Comparison of ENCODE assay signal across 14 cellular contexts in genomic region chr7:75688200-75689136, GRCh38. TPM values are rescaled to one million over a fixed set of nuclear protein-coding genes. Genes with fewer than 3 reads are reported as not detected.
DNase-seq lines count a peak whose midpoint lies in the region; ATAC-seq, FAIRE-seq and TF ChIP-seq lines count a peak whose summit lies in the region.
"Had no signal": no experiment of that assay in that cellular context is flagged by ENCODE, and none has a peak within 500 bp of the region (broad histone marks: within the 10 kb centered on the region; RNA-seq: fewer than 3 reads in every experiment).

No MANE protein-coding gene starts in this region.

- BruUV-seq in A673 (replicated peaks; lab: Mats Ljungman, UMichigan) = no TSS peak
- no TSS peak for BruUV-seq in GM12878 (replicated peaks; lab: Mats Ljungman, UMichigan)

- TF ChIP-seq CTCF in A673 (conservative IDR thresholded peaks at IDR 0.05; ENCODE audit: low read depth, low read length) = no peak
- no peak for TF ChIP-seq CTCF in NB4 (IDR thresholded peaks at IDR 0.05; ENCODE audit: low read depth, low read length)
- no peak for TF ChIP-seq CTCF in GM12878 (IDR thresholded peaks at IDR 0.05 in 2 of 3, conservative IDR thresholded peaks at IDR 0.05 in 1 of 3; ENCODE audit: control insufficient read depth in 2 of 3, extremely low read depth in 1 of 3, insufficient read depth in 1 of 3, low read depth in 3 of 3, low read length in 3 of 3)
- TF ChIP-seq CTCF in CD4-positive, alpha-beta T cell (IDR thresholded peaks at IDR 0.05) = no peak

- no peak overlapping the region for H3K27ac Mint-ChIP-seq in CD4-positive, alpha-beta T cell
- H3K27ac Mint-ChIP-seq: activated CD4-positive, alpha-beta T cell treated with anti-CD3 and anti-CD28 coated beads, Interleukin-2, amount 10 ng/mL, durations not matched to agents 7 days and 5 days had no signal

- RAD21 ChIA-PET in GM12878 (lab: Charles Lee; ENCODE audit: unreplicated experiment) = interaction anchor here (1.3 kb wide), 1 partner anchor 74 kb away, joined by 5 read pairs; no protein-coding TSS in a partner anchor

- SMC1A ChIA-PET in GM12878 (lab: Charles Lee; ENCODE audit: uncharacterized antibody, unreplicated experiment) = interaction anchor here (1.1 kb wide), 1 partner anchor 53 kb away, joined by 3 read pairs; no protein-coding TSS in a partner anchor

- DNase-seq in A673 (ENCODE audit: low spot score) (peak; percentile 61), NB4 (ENCODE audit: low read depth) (peak; percentile 88), GM12878 (ENCODE audit: low read depth, low spot score) (no peak), middle frontal gyrus (ENCODE audit: extremely low spot score, low spot score) (peak; percentile 69)
- no peak for DNase-seq in CD4-positive, alpha-beta T cell
- DNase-seq: activated CD4-positive, alpha-beta T cell treated with anti-CD3 and anti-CD28 coated beads, Interleukin-2, amount 10 ng/mL, durations not matched to agents 7 days and 5 days; HCEC 1CT had no signal

- in situ Hi-C loops in GM12878 (cut with MboI) = no loop called here

- TF ChIP-seq RAD21 in GM12878 (IDR thresholded peaks at IDR 0.05; ENCODE audit: insufficient read depth, low read depth, low read length) = no peak

- FAIRE-seq in GM12878 (lab: Jason Lieb, UNC) = no peak
- FAIRE-seq: HTR-8/SVneo had no signal

- WGBS in GM12878 (ENCODE audit: insufficient coverage, insufficient replicate concordance, low lambda C conversion rate, missing lambda C conversion rate) = 25% methylated on average over 37 of the region's 37 CpGs

- no peaks in the 10 kb centered on the region for H4K20me1 ChIP-seq in GM12878 (ENCODE audit: control insufficient read depth, insufficient read depth)

- peak overlapping the region; percentile 63 for H2AFZ ChIP-seq in GM12878 (ENCODE audit: control insufficient read depth, low read depth, low read length)

- CTCF ChIA-PET in A673 (lab: Charles Lee) = no interaction called here
- CTCF ChIA-PET in GM12878 (lab: Yijun Ruan, JAX) = no interaction called here
- CTCF ChIA-PET in CD4-positive, alpha-beta T cell (lab: Charles Lee) = no interaction called here

- H3K36me3 ChIP-seq in A673 (ENCODE audit: insufficient read depth, low read length, poor library complexity, severe bottlenecking) = no peaks in the 10 kb centered on the region
- no peaks in the 10 kb centered on the region for H3K36me3 ChIP-seq in GM12878 (ENCODE audit: control insufficient read depth in 2 of 2, insufficient read depth in 2 of 2, low read length in 1 of 2)
- H3K36me3 ChIP-seq: ascending aorta, neutrophil had no signal

- no peaks in the 10 kb centered on the region for H3K9me3 Mint-ChIP-seq in CD4-positive, alpha-beta T cell
- H3K9me3 Mint-ChIP-seq: activated CD4-positive, alpha-beta T cell treated with anti-CD3 and anti-CD28 coated beads, Interleukin-2, amount 10 ng/mL, durations not matched to agents 7 days and 5 days had no signal

- H3K4me3 Mint-ChIP-seq in CD4-positive, alpha-beta T cell = no peak overlapping the region
- H3K4me3 Mint-ChIP-seq: activated CD4-positive, alpha-beta T cell treated with anti-CD3 and anti-CD28 coated beads, Interleukin-2, amount 10 ng/mL, durations not matched to agents 7 days and 5 days had no signal

- POLR2A ChIA-PET in A673 (lab: Charles Lee; ENCODE audit: low non-redundant PET) = no interaction called here
- POLR2A ChIA-PET in GM12878 (lab: Charles Lee) = no interaction called here
- POLR2A ChIA-PET in CD4-positive, alpha-beta T cell (lab: Charles Lee) = no interaction called here

- H3K4me1 Mint-ChIP-seq in CD4-positive, alpha-beta T cell (ENCODE audit: low read depth) = no peaks in the 10 kb centered on the region
- H3K4me1 Mint-ChIP-seq: activated CD4-positive, alpha-beta T cell treated with anti-CD3 and anti-CD28 coated beads, Interleukin-2, amount 10 ng/mL, durations not matched to agents 7 days and 5 days had no signal

- H3K9ac ChIP-seq in GM12878 (ENCODE audit: control insufficient read depth, insufficient read depth, low read length) = no peak overlapping the region

- intact Hi-C loops in A673 (cut with micrococcal nuclease; ENCODE audit: unreplicated experiment) = no loop called here
- intact Hi-C loops in GM12878 (cut with micrococcal nuclease; ENCODE audit: unreplicated experiment) = no loop called here
- intact Hi-C loops in CD4-positive, alpha-beta T cell (cut with DNase I, micrococcal nuclease) = no loop called here

- TF ChIP-seq EP300 in GM12878 (IDR thresholded peaks at IDR 0.05; ENCODE audit: borderline replicate concordance in 1 of 2, control insufficient read depth in 1 of 2, low read depth in 2 of 2, low read length in 2 of 2) = no peak

- no peaks in the 10 kb centered on the region for H3K27me3 ChIP-seq in A673 (replicated peaks; ENCODE audit: insufficient read depth, low read depth, low read length, poor library complexity)
- H3K27me3 ChIP-seq in GM12878 (replicated peaks in 1 of 2; ENCODE audit: control insufficient read depth in 2 of 2, insufficient read depth in 2 of 2, low read length in 1 of 2) = no peaks in the 10 kb centered on the region
- H3K27me3 ChIP-seq in CD4-positive, alpha-beta T cell (ENCODE audit: control insufficient read depth, insufficient read depth, low read length) = peaks cover 5% of the 10 kb centered on the region
- H3K27me3 ChIP-seq: ascending aorta had no signal

- TF ChIP-seq POLR2A in NB4 (IDR thresholded peaks at IDR 0.05; ENCODE audit: extremely low read depth, insufficient read length) = no peak
- TF ChIP-seq POLR2A in GM12878 (IDR thresholded peaks at IDR 0.05; ENCODE audit: low read depth, low read length) = no peak

- H3K4me2 ChIP-seq in GM12878 (ENCODE audit: control insufficient read depth, insufficient read depth) = peak overlapping the region; percentile 33; the same call in 1 of the 2 replicates

- H3K4me1 ChIP-seq in A673 (ENCODE audit: insufficient read depth, low read length, poor library complexity, severe bottlenecking) (peaks cover 8% of the 10 kb centered on the region), GM12878 (ENCODE audit: control insufficient read depth, insufficient read depth, low read length) (peaks cover 14% of the 10 kb centered on the region)
- H3K4me1 ChIP-seq: ascending aorta had no signal

- H3K4me3 ChIP-seq in A673 (ENCODE audit: low read depth, low read length, poor library complexity, severe bottlenecking) (no peak overlapping the region), NB4 (ENCODE audit: low read depth, low read length) (no peak overlapping the region), GM12878 (no peak overlapping the region)
- H3K4me3 ChIP-seq: ascending aorta had no signal

- H3K9me3 ChIP-seq in A673 (ENCODE audit: low read depth, low read length, poor library complexity, severe bottlenecking) = no peaks in the 10 kb centered on the region
- H3K9me3 ChIP-seq in GM12878 (replicated peaks; ENCODE audit: control insufficient read depth, insufficient read depth, low read length) = no peaks in the 10 kb centered on the region
- H3K9me3 ChIP-seq in CD4-positive, alpha-beta T cell (ENCODE audit: control insufficient read depth, low read length) = no peaks in the 10 kb centered on the region
- H3K9me3 ChIP-seq: ascending aorta, neutrophil had no signal

- no peaks in the 10 kb centered on the region for H3K79me2 ChIP-seq in GM12878 (ENCODE audit: control insufficient read depth, insufficient read depth, low read length)

- ATAC-seq in GM12878 (peak; percentile 37; the same call in 2 of the 3 replicates), GM21381 (IDR thresholded peaks at IDR 0.05; ENCODE audit: unreplicated experiment) (no peak), HG03460 (IDR thresholded peaks at IDR 0.05; ENCODE audit: unreplicated experiment) (no peak), HG02610 (IDR thresholded peaks at IDR 0.05; ENCODE audit: unreplicated experiment) (no peak)
- no peak for ATAC-seq in CD4-positive, alpha-beta T cell (ENCODE audit: poor library complexity)
- ATAC-seq: Panc1 had no signal

- H3K27ac ChIP-seq in A673 (ENCODE audit: low read depth, low read length, poor library complexity, severe bottlenecking) (no peak overlapping the region), GM12878 (ENCODE audit: control insufficient read depth, insufficient read depth) (no peak overlapping the region)
- no peak overlapping the region for H3K27ac ChIP-seq in CD4-positive, alpha-beta T cell (ENCODE audit: low read depth, low read length)
- H3K27ac ChIP-seq: ascending aorta, neutrophil had no signal

- no peaks in the 10 kb centered on the region for H3K36me3 Mint-ChIP-seq in CD4-positive, alpha-beta T cell (ENCODE audit: low read depth)

- peaks cover 9% of the 10 kb centered on the region for H3K27me3 Mint-ChIP-seq in CD4-positive, alpha-beta T cell

TF ChIP-seq in GM12878, 131 proteins besides CTCF, POLR2A, EP300 and RAD21:
- TF ChIP-seq BCL11A (IDR thresholded peaks at IDR 0.05; ENCODE audit: low read depth, low read length) (no peak), MEF2B (IDR thresholded peaks at IDR 0.05; ENCODE audit: partially characterized antibody, poor library complexity, severe bottlenecking) (peak; percentile 39)

RNA-seq across cellular contexts. Expression of gene HIP1, which starts 50.3 kb away (rescaled TPM):
- total RNA-seq in A673 (2021) = 25.0 and 31.4 TPM in 2 replicates
- 7.2 and 8.1 TPM in 2 replicates for total RNA-seq in GM12878 (2013; cell fraction: nucleolus; rRNA removed)
- total RNA-seq in GM12878 (2014; rRNA removed) = 4.0 and 5.0 TPM in 2 replicates
- 3.9 and 4.2 TPM in 2 replicates for total RNA-seq in GM12878 (2014; rRNA removed; fragmentation: Illumina TruSeq; extraction: Trizol)
- 6.6 and 9.7 TPM in 2 replicates for total RNA-seq in GM12878 (2021)
- polyA plus RNA-seq in GM12878 (2011; ENCODE audit: low read depth) = 0.84 TPM
- polyA plus RNA-seq in GM12878 (2011; rRNA removed) = 1.8 and 2.5 TPM in 2 replicates
- 2.4 and 3.0 TPM in 2 replicates for polyA plus RNA-seq in GM12878 (2011; cell fraction: cytosol; rRNA removed)
- polyA plus RNA-seq in GM12878 (2011; cell fraction: nucleus; rRNA removed) = 1.5 and 1.9 TPM in 2 replicates
- 1.7 and 2.3 TPM in 2 replicates for polyA plus RNA-seq in GM12878 (2012)
- polyA plus RNA-seq in GM12878 (2014; fragmentation: Illumina TruSeq; extraction: Trizol) = 5.1 and 6.0 TPM in 2 replicates
- 1 to 10 TPM; 1.2 to 1.5 TPM for polyA plus RNA-seq in GM12878 (2014; fragmentation: Nextera tagmentation; extraction: Ambion mirVana)
- polyA plus RNA-seq in GM12878 (2014; rRNA removed) = 4.7 and 6.0 TPM in 2 replicates
- 1 to 10 TPM; 1.2 to 2.4 TPM for polyA plus RNA-seq in GM12878 (2016; fragmentation: Nextera tagmentation; extraction: Ambion mirVana)
- polyA minus RNA-seq in GM12878 (2011; rRNA and poly(A)+ RNA removed) = 5.0 and 5.9 TPM in 2 replicates
- 1.7 and 2.5 TPM in 2 replicates for polyA minus RNA-seq in GM12878 (2011; cell fraction: cytosol; rRNA and poly(A)+ RNA removed)
- polyA minus RNA-seq in GM12878 (2011; cell fraction: nucleus; rRNA and poly(A)+ RNA removed) = 2.2 and 3.9 TPM in 2 replicates
- 1 to 10 TPM; 1.5 to 1.7 TPM for total RNA-seq in CD4-positive, alpha-beta T cell

Comparison
In these comparisons a context has a peak if more than half of its experiments do, and no peak if none do; other contexts are left out.
1. DNase-seq: peak in A673 (single experiment), NB4 (single experiment) and middle frontal gyrus (single experiment); none in GM12878 (single experiment) and CD4-positive, alpha-beta T cell (0 of 10).